ENCODE assay signal across 18 cellular contexts in the genomic region with DNA sequence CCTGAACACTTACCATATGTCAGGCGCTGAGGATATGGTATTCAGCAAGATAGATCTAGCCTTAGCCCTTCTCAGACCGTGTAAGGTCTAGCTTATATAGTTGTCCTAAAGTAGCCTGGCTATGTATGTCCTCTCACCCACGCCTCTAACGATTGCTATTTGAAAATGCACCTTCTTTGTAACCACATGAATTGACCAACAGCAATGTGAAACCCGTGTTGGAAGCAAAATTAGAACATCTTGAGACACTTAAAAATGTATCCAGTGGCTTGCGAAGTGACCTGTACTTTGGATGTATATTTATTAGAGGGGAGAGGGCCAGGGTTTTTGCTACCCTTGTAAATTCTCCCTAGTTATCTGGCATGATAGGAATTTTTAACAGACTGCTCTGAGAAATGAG.
"Had no signal": no experiment of that assay in that cellular context is flagged by ENCODE, and none has a peak within 500 bp of the region (broad histone marks: within the 10 kb centered on the region; RNA-seq: fewer than 3 reads in every experiment).

No MANE protein-coding gene starts in this region.

- DNase-seq: activated naive CD4-positive, alpha-beta T cell; activated naive CD8-positive, alpha-beta T cell treated with anti-CD3 and anti-CD28 coated beads, Interleukin-2, amount 10 ng/mL, durations not matched to agents 7 days and 5 days; activated T-cell treated with anti-CD3 and anti-CD28 coated beads, Interleukin-2, amount 50 U/mL, for 24 hours; lower lobe of right lung; natural killer cell; ovary; stimulated activated CD4-positive, alpha-beta T cell treated with anti-CD3 and anti-CD28 coated beads, Interleukin-1b, Interleukin-23, amount 100 ng/mL, for 48 hours; stomach; T1000 had no signal

- H3K27ac ChIP-seq: cardiac muscle cell, epithelial cell of prostate, lower lobe of right lung, ovary, prostate gland, stomach, suprapubic skin had no signal

- H3K4me3 Mint-ChIP-seq: activated naive CD8-positive, alpha-beta T cell treated with anti-CD3 and anti-CD28 coated beads, Interleukin-2, amount 10 ng/mL, durations not matched to agents 7 days and 5 days; activated T-cell treated with anti-CD3 and anti-CD28 coated beads, Interleukin-2, amount 50 U/mL, for 24 hours; natural killer cell; stimulated activated memory B cell treated with anti-CD40 and anti-IgM and Interleukin-4, amounts not matched to agents 10 μg/mL and 1 μg/mL and 100 μg/mL, for 72 hours; T-helper 1 cell treated with Interleukin-12 subunit alpha and Interleukin-12 subunit beta and Interleukin-4 antibody, amounts not matched to agents 30 μg/mL and 1 μg/mL, for 36 hours; WTC11 had no signal

- H3K27me3 Mint-ChIP-seq: activated T-cell treated with anti-CD3 and anti-CD28 coated beads, Interleukin-2, amount 50 U/mL, for 24 hours; stimulated activated memory B cell treated with anti-CD40 and anti-IgM and Interleukin-4, amounts not matched to agents 10 μg/mL and 1 μg/mL and 100 μg/mL, for 72 hours had no signal

- H3K27me3 ChIP-seq: cardiac muscle cell, ovary, stomach, suprapubic skin, tibial nerve had no signal

- H3K36me3 ChIP-seq: cardiac muscle cell, lower lobe of right lung, ovary, prostate gland, stomach, suprapubic skin, tibial nerve had no signal

- H3K4me3 ChIP-seq: cardiac muscle cell, lower lobe of right lung, ovary, prostate gland, stomach, suprapubic skin, tibial nerve had no signal

- H3K9me3 Mint-ChIP-seq: activated naive CD8-positive, alpha-beta T cell treated with anti-CD3 and anti-CD28 coated beads, Interleukin-2, amount 10 ng/mL, durations not matched to agents 7 days and 5 days; activated T-cell treated with anti-CD3 and anti-CD28 coated beads, Interleukin-2, amount 50 U/mL, for 24 hours; activated T-helper 2 cell treated with anti-CD3 and anti-CD28 coated beads, Interferon-gamma antibody, Interleukin-2, Interleukin-4, amounts not matched to agents 10 μg/mL and 5 μg/mL and 100 μg/mL, durations not matched to agents 14 hours and 24 hours and 36 hours; natural killer cell; stimulated activated memory B cell treated with anti-CD40 and anti-IgM and Interleukin-4, amounts not matched to agents 10 μg/mL and 1 μg/mL and 100 μg/mL, for 72 hours; T-helper 1 cell treated with Interleukin-12 subunit alpha and Interleukin-12 subunit beta and Interleukin-4 antibody, amounts not matched to agents 30 μg/mL and 1 μg/mL, for 36 hours; WTC11 had no signal

- H3K36me3 Mint-ChIP-seq: activated naive CD8-positive, alpha-beta T cell treated with anti-CD3 and anti-CD28 coated beads, Interleukin-2, amount 10 ng/mL, durations not matched to agents 7 days and 5 days; natural killer cell; stimulated activated memory B cell treated with anti-CD40 and anti-IgM and Interleukin-4, amounts not matched to agents 10 μg/mL and 1 μg/mL and 100 μg/mL, for 72 hours; WTC11 had no signal

- H3K27ac Mint-ChIP-seq: activated naive CD8-positive, alpha-beta T cell treated with anti-CD3 and anti-CD28 coated beads, Interleukin-2, amount 10 ng/mL, durations not matched to agents 7 days and 5 days; activated T-cell treated with anti-CD3 and anti-CD28 coated beads, Interleukin-2, amount 50 U/mL, for 24 hours; activated T-helper 2 cell treated with anti-CD3 and anti-CD28 coated beads, Interferon-gamma antibody, Interleukin-2, Interleukin-4, amounts not matched to agents 10 μg/mL and 5 μg/mL and 100 μg/mL, durations not matched to agents 14 hours and 24 hours and 36 hours; natural killer cell; stimulated activated memory B cell treated with anti-CD40 and anti-IgM and Interleukin-4, amounts not matched to agents 10 μg/mL and 1 μg/mL and 100 μg/mL, for 72 hours; T-helper 1 cell treated with Interleukin-12 subunit alpha and Interleukin-12 subunit beta and Interleukin-4 antibody, amounts not matched to agents 30 μg/mL and 1 μg/mL, for 36 hours; WTC11 had no signal

- H3K4me1 Mint-ChIP-seq: natural killer cell; stimulated activated memory B cell treated with anti-CD40 and anti-IgM and Interleukin-4, amounts not matched to agents 10 μg/mL and 1 μg/mL and 100 μg/mL, for 72 hours; WTC11 had no signal
